ENCODE assay signal across 29 cellular contexts in genomic region chr22:22390989-22391388, GRCh38.
"Had no signal": no experiment of that assay in that cellular context is flagged by ENCODE, and none has a peak within 500 bp of the region (broad histone marks: within the 10 kb centered on the region; RNA-seq: fewer than 3 reads in every experiment).

No MANE protein-coding gene starts in this region.

- H3K27me3 Mint-ChIP-seq: naive B cell; stimulated activated naive B cell treated with anti-CD40 and anti-IgM and Interleukin-4, amounts not matched to agents 10 μg/mL and 1 μg/mL and 100 μg/mL, for 72 hours had no signal

- H3K27ac ChIP-seq: neutrophil, pancreas, prostate gland, right lobe of liver, sigmoid colon, stomach, thoracic aorta, thyroid gland, tibial nerve, upper lobe of right lung, uterus had no signal

- H3K9me3 Mint-ChIP-seq: natural killer cell treated with Interleukin-12 subunit alpha and Interleukin-12 subunit beta and Interleukin-15 and Interleukin-18, amount 100 ng/mL, for 72 hours; stimulated activated effector memory CD8-positive, alpha-beta T cell treated with anti-CD3 and anti-CD28 coated beads, Interleukin-12 subunit alpha, Interleukin-12 subunit beta, amount 100 ng/mL, for 72 hours; stimulated activated naive CD8-positive, alpha-beta T cell treated with anti-CD3 and anti-CD28 coated beads, Interleukin-15, Interleukin-2, amounts not matched to agents 100 ng/mL and 50 ng/mL, for 24 hours had no signal

- H3K36me3 ChIP-seq: neutrophil, pancreas, prostate gland, right lobe of liver, sigmoid colon, stomach, thoracic aorta, thyroid gland, tibial nerve, upper lobe of right lung, uterus had no signal

- H3K9me3 ChIP-seq: neutrophil, pancreas, prostate gland, right lobe of liver, sigmoid colon, thyroid gland, upper lobe of right lung, uterus had no signal

- H3K4me1 Mint-ChIP-seq: nephron progenitor cell; neural crest cell; stimulated activated effector memory CD8-positive, alpha-beta T cell treated with anti-CD3 and anti-CD28 coated beads, Interleukin-12 subunit alpha, Interleukin-12 subunit beta, amount 100 ng/mL, for 72 hours had no signal

- H3K36me3 Mint-ChIP-seq: naive B cell; natural killer cell treated with Interleukin-12 subunit alpha and Interleukin-12 subunit beta and Interleukin-15 and Interleukin-18, amount 100 ng/mL, for 72 hours; stimulated activated effector memory CD8-positive, alpha-beta T cell treated with anti-CD3 and anti-CD28 coated beads, Interleukin-12 subunit alpha, Interleukin-12 subunit beta, amount 100 ng/mL, for 72 hours; stimulated activated naive B cell treated with anti-CD40 and anti-IgM and Interleukin-4, amounts not matched to agents 10 μg/mL and 1 μg/mL and 100 μg/mL, for 72 hours had no signal

- H3K4me1 ChIP-seq: pancreas, prostate gland, sigmoid colon, stomach, tibial nerve, upper lobe of right lung, uterus had no signal

- H3K27ac Mint-ChIP-seq: naive thymus-derived CD8-positive, alpha-beta T cell; natural killer cell treated with Interleukin-12 subunit alpha and Interleukin-12 subunit beta and Interleukin-15 and Interleukin-18, amount 100 ng/mL, for 72 hours; nephron progenitor cell; stimulated activated effector memory CD8-positive, alpha-beta T cell treated with anti-CD3 and anti-CD28 coated beads, Interleukin-12 subunit alpha, Interleukin-12 subunit beta, amount 100 ng/mL, for 72 hours; stimulated activated naive B cell treated with anti-CD40 and anti-IgM and Interleukin-4, amounts not matched to agents 10 μg/mL and 1 μg/mL and 100 μg/mL, for 72 hours; stimulated activated naive CD8-positive, alpha-beta T cell treated with anti-CD3 and anti-CD28 coated beads, Interleukin-15, Interleukin-2, amounts not matched to agents 100 ng/mL and 50 ng/mL, for 24 hours had no signal

- H3K27me3 ChIP-seq: right lobe of liver, thyroid gland, tibial nerve, uterus had no signal

- H3K4me3 Mint-ChIP-seq: naive thymus-derived CD8-positive, alpha-beta T cell; natural killer cell treated with Interleukin-12 subunit alpha and Interleukin-12 subunit beta and Interleukin-15 and Interleukin-18, amount 100 ng/mL, for 72 hours; nephron progenitor cell; neural crest cell; stimulated activated effector memory CD8-positive, alpha-beta T cell treated with anti-CD3 and anti-CD28 coated beads, Interleukin-12 subunit alpha, Interleukin-12 subunit beta, amount 100 ng/mL, for 72 hours; stimulated activated naive B cell treated with anti-CD40 and anti-IgM and Interleukin-4, amounts not matched to agents 10 μg/mL and 1 μg/mL and 100 μg/mL, for 72 hours; stimulated activated naive CD8-positive, alpha-beta T cell treated with anti-CD3 and anti-CD28 coated beads, Interleukin-15, Interleukin-2, amounts not matched to agents 100 ng/mL and 50 ng/mL, for 24 hours had no signal

- H3K4me3 ChIP-seq: pancreas, prostate gland, right lobe of liver, sigmoid colon, stomach, thoracic aorta, thyroid gland, tibial nerve, upper lobe of right lung, uterus had no signal

- DNase-seq: naive B cell; naive thymus-derived CD8-positive, alpha-beta T cell; nephron progenitor cell; nucleus accumbens; pancreas; retina; right cardiac atrium; right lobe of liver; sigmoid colon; small intestine; stimulated activated CD4-positive, alpha-beta T cell treated with anti-CD3 and anti-CD28 coated beads, Interleukin-15, amount 100 ng/mL, for 24 hours; stimulated activated CD4-positive, alpha-beta T cell treated with anti-CD3 and anti-CD28 coated beads, Interleukin-2, amount 100 ng/mL, for 24 hours; stimulated activated CD4-positive, alpha-beta T cell treated with anti-CD3 and anti-CD28 coated beads, Interleukin-2, amount 100 ng/mL, for 48 hours; stimulated activated CD4-positive, alpha-beta T cell treated with anti-CD3 and anti-CD28 coated beads, Interleukin-4, amount 100 ng/mL, for 24 hours; stimulated activated naive B cell treated with anti-CD40 and anti-IgM and Interleukin-4, amounts not matched to agents 10 μg/mL and 1 μg/mL and 100 μg/mL, for 72 hours; stimulated activated naive CD4-positive, alpha-beta T cell treated with Interleukin-2 at 50 U/mL for 16 hours; stomach; thyroid gland; trophoblast cell; upper lobe of right lung; uterus had no signal
